In the genomic region with DNA sequence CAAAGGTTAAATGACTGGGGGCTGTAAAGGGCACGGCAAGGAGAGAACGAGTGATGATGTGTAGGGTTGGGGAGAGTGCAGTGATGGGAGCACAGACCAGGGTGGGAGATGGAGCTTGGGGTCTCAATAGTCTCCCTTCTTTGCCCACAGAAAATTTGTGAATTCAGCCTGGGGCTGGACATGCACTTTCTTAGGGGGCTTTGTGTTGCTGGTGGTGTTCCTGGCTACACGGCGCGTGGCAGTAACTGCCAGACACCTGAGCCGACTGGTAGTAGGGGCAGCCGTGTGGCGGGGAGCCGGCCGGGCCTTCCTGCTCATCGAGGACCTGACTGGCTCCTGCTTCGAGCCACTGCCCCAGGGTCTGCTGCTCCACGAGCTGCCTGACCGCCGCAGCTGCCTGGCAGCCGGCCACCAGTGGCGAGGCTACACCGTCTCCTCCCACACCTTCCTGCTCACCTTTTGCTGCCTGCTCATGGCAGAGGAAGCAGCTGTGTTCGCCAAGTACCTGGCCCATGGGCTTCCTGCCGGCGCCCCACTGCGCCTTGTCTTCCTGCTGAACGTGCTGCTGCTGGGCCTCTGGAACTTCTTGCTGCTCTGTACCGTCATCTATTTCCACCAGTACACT, we compare ENCODE assay signal across 9 cellular contexts. TPM values are rescaled to one million over a fixed set of nuclear protein-coding genes. Genes with fewer than 3 reads are reported as not detected.
DNase-seq lines count a peak whose midpoint lies in the region; ATAC-seq, FAIRE-seq and TF ChIP-seq lines count a peak whose summit lies in the region.
"Had no signal": no experiment of that assay in that cellular context is flagged by ENCODE, and none has a peak within 500 bp of the region (broad histone marks: within the 10 kb centered on the region; RNA-seq: fewer than 3 reads in every experiment).

No MANE protein-coding gene starts in this region.

- no peak overlapping the region for H2AK5ac ChIP-seq in H1 (ENCODE audit: low read depth, low read length)

- peak overlapping the region; percentile 29; the same call in 1 of the 2 replicates for H2BK12ac ChIP-seq in H1 (ENCODE audit: low read depth, low read length)

- no peak for TF ChIP-seq EP300 in H1 (IDR thresholded peaks at IDR 0.05; ENCODE audit: borderline replicate concordance in 1 of 2, low read depth in 2 of 2, low read length in 2 of 2)

- peaks cover 2% of the 10 kb centered on the region for H3K36me3 Mint-ChIP-seq in T-helper 17 cell (ENCODE audit: low read depth)

- no peak overlapping the region for H3K4ac ChIP-seq in H1 (replicated peaks; ENCODE audit: insufficient read length, low read depth, low read length)

- H3K4me1 ChIP-seq in H1 (replicated peaks in 1 of 4; ENCODE audit: control insufficient read depth in 3 of 4, insufficient read depth in 4 of 4, low read length in 3 of 4), result peaks cover 0 to 10% (median 5%) of the 10 kb centered on the region in 4 experiments; a peak in 4 of 7 replicates

- no peaks in the 10 kb centered on the region for H3K79me1 ChIP-seq in H1 (ENCODE audit: low read depth, low read length)

- H4K91ac ChIP-seq in H1 (replicated peaks; ENCODE audit: insufficient read length, low read length), result no peak overlapping the region

- H3K27ac Mint-ChIP-seq in T-helper 17 cell, result peak overlapping the region; percentile 85

- no peak overlapping the region for H4K8ac ChIP-seq in H1 (ENCODE audit: extremely low read depth, insufficient read depth, low read length)

- no peak overlapping the region for H2BK20ac ChIP-seq in H1 (ENCODE audit: low read length)

- no peaks in the 10 kb centered on the region for H3K36me3 ChIP-seq in H1 (ENCODE audit: control insufficient read depth in 2 of 4, insufficient read depth in 4 of 4, low read length in 3 of 4)

- H3K27me3 ChIP-seq in H1 (replicated peaks in 1 of 4; ENCODE audit: control insufficient read depth in 3 of 4, extremely low read depth in 1 of 4, insufficient read depth in 3 of 4, low read length in 3 of 4), result no peaks in the 10 kb centered on the region
- H3K27me3 ChIP-seq: tibial nerve had no signal

- POLR2A ChIA-PET in H1 (lab: Charles Lee; ENCODE audit: partially characterized antibody), result interaction anchor here (0.9 to 11.1 kb wide), 8 partner anchors 9 to 82 kb away, joined by 3 to 100 read pairs (median 6); a partner anchor contains a TSS

- H3K4me2 ChIP-seq in H1 (ENCODE audit: insufficient read depth in 1 of 2, low read depth in 2 of 2, low read length in 2 of 2), result no peak overlapping the region

- FAIRE-seq in H1 (lab: Jason Lieb, UNC) (no peak), urothelium cell line (lab: Jason Lieb, UNC) (no peak)

- CTCF ChIA-PET in H1 (lab: Charles Lee; ENCODE audit: partially characterized antibody), result interaction anchor here (0.8 kb wide), 1 partner anchor 47 kb away, joined by 3 read pairs; no protein-coding TSS in a partner anchor

- H3K4me1 Mint-ChIP-seq in T-helper 17 cell, result peaks cover 28% of the 10 kb centered on the region

- H2BK5ac ChIP-seq in H1 (ENCODE audit: low read depth, low read length), result peak overlapping the region; percentile 60; the same call in 1 of the 2 replicates

- H2BK120ac ChIP-seq in H1 (replicated peaks; ENCODE audit: low read depth, low read length), result no peak overlapping the region

- no peak overlapping the region; the same call in 1 of the 2 replicates for H3K18ac ChIP-seq in H1 (ENCODE audit: extremely low read depth, low read length)

- TF ChIP-seq POLR2A in H1 (IDR thresholded peaks at IDR 0.05; ENCODE audit: control extremely low read depth in 1 of 2, low read depth in 2 of 2, low read length in 2 of 2), result no peak

- H3K9me3 ChIP-seq in T-helper 17 cell (ENCODE audit: control insufficient read depth, low read length, poor library complexity, severe bottlenecking), result no peaks in the 10 kb centered on the region
- H3K9me3 ChIP-seq in H1 (ENCODE audit: insufficient read depth in 2 of 2, low read depth in 1 of 2, low read length in 1 of 2), result no peaks in the 10 kb centered on the region
- H3K9me3 ChIP-seq: tibial nerve had no signal

- H3K23me2 ChIP-seq in H1 (ENCODE audit: low read depth, low read length), result peaks cover 5% of the 10 kb centered on the region; the same call in 1 of the 2 replicates

- peak overlapping the region; percentile 70 for H3K4me3 Mint-ChIP-seq in T-helper 17 cell

- 87% methylated on average over 23 of the region's 24 CpGs; no CpG with 5 or more reads in 1 of the 2 experiments for WGBS in H1 (ENCODE audit: extremely low coverage in 1 of 2, insufficient coverage in 1 of 2, insufficient read length in 1 of 2, insufficient replicate concordance in 2 of 2, low coverage in 1 of 2, low lambda C conversion rate in 2 of 2, missing lambda C conversion rate in 1 of 2), 2 experiments

- H3K79me2 ChIP-seq in H1 (ENCODE audit: control insufficient read depth in 1 of 2, insufficient read depth in 2 of 2, low read length in 2 of 2), result no peaks in the 10 kb centered on the region

- no peak overlapping the region for H2BK15ac ChIP-seq in H1 (ENCODE audit: low read length)

- H3K14ac ChIP-seq in H1 (ENCODE audit: insufficient read length), result no peak overlapping the region

- no peaks in the 10 kb centered on the region for H4K20me1 ChIP-seq in H1 (replicated peaks in 1 of 2; ENCODE audit: control insufficient read depth in 1 of 2, insufficient read depth in 2 of 2, low read length in 2 of 2)

- no peak for TF ChIP-seq RAD21 in H1 (IDR thresholded peaks at IDR 0.05 in 1 of 2, conservative IDR thresholded peaks at IDR 0.05 in 1 of 2; ENCODE audit: low read depth in 2 of 2, low read length in 2 of 2)

- H3K56ac ChIP-seq in H1 (replicated peaks; ENCODE audit: insufficient read length, low read depth, low read length), result no peak overlapping the region

- no peak for ATAC-seq in T-helper 17 cell
- ATAC-seq in GM19328 (IDR thresholded peaks at IDR 0.05; ENCODE audit: unreplicated experiment), result no peak
- ATAC-seq in GM21447 (IDR thresholded peaks at IDR 0.05; ENCODE audit: unreplicated experiment), result no peak

- no peak overlapping the region for H4K5ac ChIP-seq in H1 (ENCODE audit: insufficient read length, low read depth, low read length)

- peak overlapping the region in 1 of 4 experiments; percentile 15; a peak in 2 of 7 replicates for H3K9ac ChIP-seq in H1 (replicated peaks in 1 of 4; ENCODE audit: extremely low read depth in 1 of 4, low read depth in 3 of 4, low read length in 3 of 4)

- DNase-seq in NCI-H1105 treated with DMSO at 0.1 percent for 48 hours (lab: John Stamatoyannopoulos, UW) (peak; percentile 66), T-helper 17 cell (no peak), H1 (ENCODE audit: low read depth in 1 of 2, low spot score in 2 of 2) (no peak), urothelium cell line (ENCODE audit: low spot score) (no peak)
- DNase-seq in stimulated activated CD4-positive, alpha-beta T cell treated with anti-CD3 and anti-CD28 coated beads, Interleukin-4, amount 100 ng/mL, for 24 hours, result peak; percentile 21
- DNase-seq: NCI-H748 treated with DMSO at 0.1 percent for 48 hours had no signal

- H3K27ac ChIP-seq in H1 (ENCODE audit: low read depth, low read length), result 0 out of 2 replicates have a peak overlapping the region, but pooled peaks have one; percentile 15

- no peak overlapping the region for H2AFZ ChIP-seq in H1 (ENCODE audit: low read length)

- H3K4me3 ChIP-seq in H1 (ENCODE audit: extremely low read depth in 1 of 4, insufficient read depth in 2 of 4, low read depth in 3 of 4, low read length in 4 of 4), result no peak overlapping the region
- H3K4me3 ChIP-seq: tibial nerve had no signal

- no peaks in the 10 kb centered on the region for H3K27me3 Mint-ChIP-seq in T-helper 17 cell

- TF ChIP-seq CTCF in H1 (IDR thresholded peaks at IDR 0.05; ENCODE audit: control extremely low read depth in 1 of 3, insufficient read depth in 1 of 3, low read depth in 1 of 3, low read length in 3 of 3), result no peak

- no peak overlapping the region for H3K23ac ChIP-seq in H1 (ENCODE audit: insufficient read length)

RNA-seq across cellular contexts. Expression of a gene that starts 1.7 kb away (rescaled TPM):
- 1 to 10 TPM; 1.4 to 1.9 TPM for total RNA-seq in T-helper 17 cell
- 0.33 and 0.76 TPM in 2 replicates for total RNA-seq in H1 (2021; fragmentation: NEBNext Ultra II Directional; extraction: Animal tissue kit (Norgen Biotek cat#: 25700))
- polyA plus RNA-seq in H1 (2011; rRNA removed), result 0.53 and 0.80 TPM in 2 replicates
- 0.31 TPM for polyA plus RNA-seq in H1 (2011; cell fraction: cytosol; rRNA removed)
- polyA plus RNA-seq in H1 (2011; cell fraction: nucleus; rRNA removed), result 1.1 TPM
- polyA plus RNA-seq in H1 (2012, experiment 1 of 2), result 0.17 to 0.74 TPM (median 0.45 TPM) in 3 of 4 replicates, not detected in the other
- 0.39 TPM for polyA plus RNA-seq in H1 (2012, experiment 2 of 2)
- 0.39 TPM for polyA plus RNA-seq in H1 (2013, experiment 1 of 2)
- 0.13 TPM for polyA plus RNA-seq in H1 (2013, experiment 2 of 2)
- polyA minus RNA-seq in H1 (2011; rRNA and poly(A)+ RNA removed), result 0.29 TPM in 1 of 2 replicates, not detected in the other
- not detected for polyA minus RNA-seq in H1 (2011; cell fraction: cytosol; rRNA and poly(A)+ RNA removed)
- polyA minus RNA-seq in H1 (2011; cell fraction: nucleus; rRNA and poly(A)+ RNA removed), result not detected

RNA-seq across cellular contexts. Expression of a gene that starts 3.8 kb away (rescaled TPM):
- total RNA-seq in T-helper 17 cell, result 100 to 1,000 TPM; 235 to 257 TPM
- 85.9 and 91.7 TPM in 2 replicates for total RNA-seq in H1 (2021; fragmentation: NEBNext Ultra II Directional; extraction: Animal tissue kit (Norgen Biotek cat#: 25700))
- 57.4 and 74.9 TPM in 2 replicates for polyA plus RNA-seq in H1 (2011; rRNA removed)
- 62.9 TPM for polyA plus RNA-seq in H1 (2011; cell fraction: cytosol; rRNA removed)
- 52.4 TPM for polyA plus RNA-seq in H1 (2011; cell fraction: nucleus; rRNA removed)
- 113 to 118 TPM (median 116 TPM) in 4 replicates for polyA plus RNA-seq in H1 (2012, experiment 1 of 2)
- 77.2 TPM for polyA plus RNA-seq in H1 (2012, experiment 2 of 2)
- 86.1 TPM for polyA plus RNA-seq in H1 (2013, experiment 1 of 2)
- 80.8 TPM for polyA plus RNA-seq in H1 (2013, experiment 2 of 2)
- 16.0 and 19.0 TPM in 2 replicates for polyA minus RNA-seq in H1 (2011; rRNA and poly(A)+ RNA removed)
- 15.7 TPM for polyA minus RNA-seq in H1 (2011; cell fraction: cytosol; rRNA and poly(A)+ RNA removed)
- 13.6 TPM for polyA minus RNA-seq in H1 (2011; cell fraction: nucleus; rRNA and poly(A)+ RNA removed)

RNA-seq across cellular contexts. Expression of a gene that starts 9.2 kb away (rescaled TPM):
- 1 to 10 TPM; 8.3 to 9.7 TPM for total RNA-seq in T-helper 17 cell
- 36.9 and 38.4 TPM in 2 replicates for total RNA-seq in H1 (2021; fragmentation: NEBNext Ultra II Directional; extraction: Animal tissue kit (Norgen Biotek cat#: 25700))
- polyA plus RNA-seq in H1 (2011; rRNA removed), result 47.2 and 60.1 TPM in 2 replicates
- polyA plus RNA-seq in H1 (2011; cell fraction: cytosol; rRNA removed), result 42.1 TPM
- polyA plus RNA-seq in H1 (2011; cell fraction: nucleus; rRNA removed), result 90.2 TPM
- 34.6 to 55.3 TPM (median 47.6 TPM) in 4 replicates for polyA plus RNA-seq in H1 (2012, experiment 1 of 2)
- polyA plus RNA-seq in H1 (2012, experiment 2 of 2), result 51.0 TPM
- 27.4 TPM for polyA plus RNA-seq in H1 (2013, experiment 1 of 2)
- 24.6 TPM for polyA plus RNA-seq in H1 (2013, experiment 2 of 2)
- 17.0 and 18.8 TPM in 2 replicates for polyA minus RNA-seq in H1 (2011; rRNA and poly(A)+ RNA removed)
- 6.8 TPM for polyA minus RNA-seq in H1 (2011; cell fraction: cytosol; rRNA and poly(A)+ RNA removed)
- 30.6 TPM for polyA minus RNA-seq in H1 (2011; cell fraction: nucleus; rRNA and poly(A)+ RNA removed)

RNA-seq across cellular contexts. Expression of a gene that starts 14.2 kb away (rescaled TPM):
- 100 to 1,000 TPM; 134 to 141 TPM for total RNA-seq in T-helper 17 cell
- 111 and 118 TPM in 2 replicates for total RNA-seq in H1 (2021; fragmentation: NEBNext Ultra II Directional; extraction: Animal tissue kit (Norgen Biotek cat#: 25700))
- polyA plus RNA-seq in H1 (2011; rRNA removed), result 71.8 and 76.8 TPM in 2 replicates
- 87.1 TPM for polyA plus RNA-seq in H1 (2011; cell fraction: cytosol; rRNA removed)
- polyA plus RNA-seq in H1 (2011; cell fraction: nucleus; rRNA removed), result 241 TPM
- polyA plus RNA-seq in H1 (2012, experiment 1 of 2), result 144 to 207 TPM (median 148 TPM) in 4 replicates
- 78.0 TPM for polyA plus RNA-seq in H1 (2012, experiment 2 of 2)
- 118 TPM for polyA plus RNA-seq in H1 (2013, experiment 1 of 2)
- 113 TPM for polyA plus RNA-seq in H1 (2013, experiment 2 of 2)
- polyA minus RNA-seq in H1 (2011; rRNA and poly(A)+ RNA removed), result 37.7 and 47.5 TPM in 2 replicates
- 30.2 TPM for polyA minus RNA-seq in H1 (2011; cell fraction: cytosol; rRNA and poly(A)+ RNA removed)
- 44.3 TPM for polyA minus RNA-seq in H1 (2011; cell fraction: nucleus; rRNA and poly(A)+ RNA removed)

RNA-seq across cellular contexts. Expression of a gene that starts 15.1 kb away (rescaled TPM):
- 10 to 100 TPM; 85.8 to 98.3 TPM for total RNA-seq in T-helper 17 cell
- 57.8 and 72.0 TPM in 2 replicates for total RNA-seq in H1 (2021; fragmentation: NEBNext Ultra II Directional; extraction: Animal tissue kit (Norgen Biotek cat#: 25700))
- 17.5 and 40.6 TPM in 2 replicates for polyA plus RNA-seq in H1 (2011; rRNA removed)
- 27.8 TPM for polyA plus RNA-seq in H1 (2011; cell fraction: cytosol; rRNA removed)
- 164 TPM for polyA plus RNA-seq in H1 (2011; cell fraction: nucleus; rRNA removed)
- 47.9 to 85.7 TPM (median 78.8 TPM) in 4 replicates for polyA plus RNA-seq in H1 (2012, experiment 1 of 2)
- polyA plus RNA-seq in H1 (2012, experiment 2 of 2), result 57.9 TPM
- 69.0 TPM for polyA plus RNA-seq in H1 (2013, experiment 1 of 2)
- polyA plus RNA-seq in H1 (2013, experiment 2 of 2), result 55.5 TPM
- 56.8 and 66.3 TPM in 2 replicates for polyA minus RNA-seq in H1 (2011; rRNA and poly(A)+ RNA removed)
- polyA minus RNA-seq in H1 (2011; cell fraction: cytosol; rRNA and poly(A)+ RNA removed), result 31.2 TPM
- polyA minus RNA-seq in H1 (2011; cell fraction: nucleus; rRNA and poly(A)+ RNA removed), result 82.4 TPM

Comparison
In these comparisons a context has a peak if more than half of its experiments do, and no peak if none do; other contexts are left out.
1. DNase-seq: peak in NCI-H1105 treated with DMSO at 0.1 percent for 48 hours (single experiment) and stimulated activated CD4-positive, alpha-beta T cell treated with anti-CD3 and anti-CD28 coated beads, Interleukin-4, amount 100 ng/mL, for 24 hours (single experiment); none in T-helper 17 cell (0 of 3), H1 (0 of 2) and urothelium cell line (single experiment).